1 cellular context compared by ENCODE assay signal in genomic region chr12:6613015-6613775, GRCh38.
TF ChIP-seq lines count a peak whose summit lies in the region.

No MANE protein-coding gene starts in this region.

TF ChIP-seq in endothelial cell of umbilical vein, 7 proteins besides CTCF, POLR2A, EP300 and RAD21:
- no peak for TF ChIP-seq FOS (IDR thresholded peaks at IDR 0.05; ENCODE audit: borderline replicate concordance, insufficient read depth, low read length)
- no peak for TF ChIP-seq MAX (IDR thresholded peaks at IDR 0.05; ENCODE audit: insufficient read depth, insufficient read length)
- no peak for TF ChIP-seq GATA2 (IDR thresholded peaks at IDR 0.05; ENCODE audit: insufficient read depth, insufficient read length, low read depth, low read length)
- no peak for TF ChIP-seq EZH2 (IDR thresholded peaks at IDR 0.05; ENCODE audit: borderline replicate concordance, low read depth, low read length, severe bottlenecking)
- no peak for TF ChIP-seq MYC (IDR thresholded peaks at IDR 0.05; ENCODE audit: low read depth, low read length)
- TF ChIP-seq JUN (IDR thresholded peaks at IDR 0.05; ENCODE audit: borderline replicate concordance, insufficient read depth, insufficient read length, low read depth) = no peak
- no peak for TF ChIP-seq POLR2AphosphoS5 (IDR thresholded peaks at IDR 0.05; ENCODE audit: insufficient read depth, low read depth, low read length)
TF ChIP-seq in endothelial cell of umbilical vein: peak in this region for 0.
